In genomic region chr22:48945621-48946458, GRCh38 we compare ENCODE assay signal across 1 cellular context.
TF ChIP-seq lines count a peak whose summit lies in the region.

No MANE protein-coding gene starts in this region.

TF ChIP-seq in SK-N-SH, 30 proteins besides CTCF, POLR2A, EP300 and RAD21 (continued from another document):
- no peak for TF ChIP-seq REST (IDR thresholded peaks at IDR 0.05; ENCODE audit: low read depth, low read length)
- no peak for TF ChIP-seq MEF2A (IDR thresholded peaks at IDR 0.05; ENCODE audit: borderline replicate concordance, low read depth)
